In the genomic region with DNA sequence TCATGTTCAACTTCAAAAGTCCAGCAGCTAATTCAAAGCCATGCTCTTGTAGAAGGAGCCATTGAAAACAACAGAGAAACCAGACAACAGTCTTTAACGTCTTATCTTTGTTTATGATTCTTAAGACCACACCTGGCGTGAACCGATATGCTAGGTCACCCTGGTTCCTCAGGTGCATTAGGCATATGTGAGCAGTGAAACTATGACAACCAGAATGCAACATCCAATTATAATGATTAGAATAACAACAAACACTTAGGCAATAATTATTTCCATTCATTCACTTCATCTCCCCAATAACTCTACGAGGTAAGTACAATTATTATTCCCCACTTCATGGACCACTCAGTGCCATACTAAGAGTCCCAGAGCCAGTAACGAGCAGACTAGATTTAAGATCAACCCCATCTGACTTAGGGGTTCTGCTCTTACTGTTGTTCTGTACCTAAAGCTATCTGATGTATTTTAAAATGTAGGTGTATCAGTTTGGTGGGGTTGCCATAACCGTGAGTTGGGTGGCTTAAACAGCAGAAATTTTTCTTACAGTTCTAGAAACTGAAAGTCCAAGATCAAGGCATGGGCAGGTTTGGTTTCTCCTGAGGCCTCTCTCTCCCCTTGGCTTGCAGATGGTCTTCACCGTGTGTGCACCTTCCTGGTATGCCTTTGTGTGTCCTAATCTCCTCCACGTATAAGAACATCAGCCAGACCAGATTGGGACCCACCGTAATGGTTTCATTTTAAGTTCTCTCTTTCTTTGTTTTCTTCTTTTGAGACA, we compare ENCODE assay signal across 22 cellular contexts.
DNase-seq lines count a peak whose midpoint lies in the region; ATAC-seq and TF ChIP-seq lines count a peak whose summit lies in the region.
"Had no signal": no experiment of that assay in that cellular context is flagged by ENCODE, and none has a peak within 500 bp of the region (broad histone marks: within the 10 kb centered on the region; RNA-seq: fewer than 3 reads in every experiment).

No MANE protein-coding gene starts in this region.

- no peaks in the 10 kb centered on the region for H3K9me3 ChIP-seq in CD8-positive, alpha-beta memory T cell (ENCODE audit: low read length)
- no peaks in the 10 kb centered on the region for H3K9me3 ChIP-seq in esophagus muscularis mucosa
- H3K9me3 ChIP-seq in stomach = no peaks in the 10 kb centered on the region
- H3K9me3 ChIP-seq: psoas muscle, SK-N-SH, uterus had no signal

- no peaks in the 10 kb centered on the region for H3K27me3 ChIP-seq in CD8-positive, alpha-beta memory T cell (ENCODE audit: insufficient read depth, low read length, poor library complexity, severe bottlenecking)
- H3K27me3 ChIP-seq in esophagus muscularis mucosa = no peaks in the 10 kb centered on the region
- no peaks in the 10 kb centered on the region for H3K27me3 ChIP-seq in stomach
- H3K27me3 ChIP-seq: BLaER1 treated with 17β-estradiol and CSF1 and Interleukin-3, amounts not matched to agents 10 nM and 100 nM; uterus had no signal

- no peaks in the 10 kb centered on the region for H3K36me3 ChIP-seq in CD8-positive, alpha-beta memory T cell (ENCODE audit: insufficient read depth, low read length)
- H3K36me3 ChIP-seq in esophagus muscularis mucosa (no peaks in the 10 kb centered on the region), stomach (no peaks in the 10 kb centered on the region)
- H3K36me3 ChIP-seq: BLaER1 treated with 17β-estradiol and CSF1 and Interleukin-3, amounts not matched to agents 10 nM and 100 nM; uterus had no signal

- no peaks in the 10 kb centered on the region for H3K27me3 Mint-ChIP-seq in activated CD4-positive, alpha-beta T cell treated with anti-CD3 and anti-CD28 coated beads for 36 hours
- no peaks in the 10 kb centered on the region for H3K27me3 Mint-ChIP-seq in CD8-positive, alpha-beta memory T cell
- H3K27me3 Mint-ChIP-seq in activated CD4-positive, alpha-beta memory T cell treated with anti-CD3 and anti-CD28 coated beads for 36 hours = no peaks in the 10 kb centered on the region

- WGBS in esophagus muscularis mucosa = 94% methylated on average over 9 of the region's 9 CpGs
- 79 to 86% (median 84%) methylated on average over 9 of the region's 9 CpGs for WGBS in stomach, 5 donors

- TF ChIP-seq POLR2A in esophagus muscularis mucosa (IDR thresholded peaks at IDR 0.05; ENCODE audit: low read depth) (no peak), stomach (IDR thresholded peaks at IDR 0.05) (no peak)

- H3K4me3 Mint-ChIP-seq in activated CD4-positive, alpha-beta T cell treated with anti-CD3 and anti-CD28 coated beads for 36 hours = peak overlapping the region; percentile 64
- H3K4me3 Mint-ChIP-seq in CD8-positive, alpha-beta memory T cell = peak overlapping the region in 6 of 7 donors; percentile 18 to 74 (median 66)
- peak overlapping the region; percentile 69 for H3K4me3 Mint-ChIP-seq in activated CD4-positive, alpha-beta memory T cell treated with anti-CD3 and anti-CD28 coated beads for 36 hours
- H3K4me3 Mint-ChIP-seq: mesothelial cell of epicardium, neural crest cell had no signal

- no peak overlapping the region for H3K4me3 ChIP-seq in CD8-positive, alpha-beta memory T cell (ENCODE audit: low read length)
- no peak overlapping the region for H3K4me3 ChIP-seq in esophagus muscularis mucosa
- H3K4me3 ChIP-seq in stomach = no peak overlapping the region
- H3K4me3 ChIP-seq: BLaER1 treated with 17β-estradiol and CSF1 and Interleukin-3, amounts not matched to agents 10 nM and 100 nM; psoas muscle; uterus had no signal

- H3K9me3 Mint-ChIP-seq in activated CD4-positive, alpha-beta T cell treated with anti-CD3 and anti-CD28 coated beads for 36 hours (ENCODE audit: low read depth) = peaks cover 20% of the 10 kb centered on the region
- peaks cover 4 to 11% (median 5%) of the 10 kb centered on the region in 5 donors for H3K9me3 Mint-ChIP-seq in CD8-positive, alpha-beta memory T cell
- H3K9me3 Mint-ChIP-seq in activated CD4-positive, alpha-beta memory T cell treated with anti-CD3 and anti-CD28 coated beads for 36 hours = peaks cover 16% of the 10 kb centered on the region

- peaks cover 45% of the 10 kb centered on the region for H3K4me1 ChIP-seq in CD8-positive, alpha-beta memory T cell (ENCODE audit: insufficient read depth, low read length)
- H3K4me1 ChIP-seq in esophagus muscularis mucosa (no peaks in the 10 kb centered on the region), stomach (no peaks in the 10 kb centered on the region)
- H3K4me1 ChIP-seq: BLaER1 treated with 17β-estradiol and CSF1 and Interleukin-3, amounts not matched to agents 10 nM and 100 nM; psoas muscle; uterus had no signal

- intact Hi-C loops in activated CD4-positive, alpha-beta T cell treated with anti-CD3 and anti-CD28 coated beads for 36 hours (cut with DNase I, micrococcal nuclease) = loop anchor here (1.0 to 2.0 kb wide), 5 partner anchors 19 to 33 kb away; no protein-coding TSS in a partner anchor
- intact Hi-C loops in activated CD4-positive, alpha-beta memory T cell treated with anti-CD3 and anti-CD28 coated beads for 36 hours (cut with micrococcal nuclease) = loop anchor here (1.0 to 10.0 kb wide), 4 partner anchors 17 to 1207 kb away; partner anchors contain the start of gene FHIT
- intact Hi-C loops in esophagus muscularis mucosa (cut with DNase I) = no loop called here
- intact Hi-C loops in stomach (cut with DNase I; ENCODE audit: low total_unique reads) = no loop called here

- peaks cover 45% of the 10 kb centered on the region for H3K36me3 Mint-ChIP-seq in activated CD4-positive, alpha-beta T cell treated with anti-CD3 and anti-CD28 coated beads for 36 hours (ENCODE audit: low read depth)
- H3K36me3 Mint-ChIP-seq in CD8-positive, alpha-beta memory T cell = peaks cover 1 to 8% (median 4%) of the 10 kb centered on the region in 3 donors
- H3K36me3 Mint-ChIP-seq in activated CD4-positive, alpha-beta memory T cell treated with anti-CD3 and anti-CD28 coated beads for 36 hours = peaks cover 14% of the 10 kb centered on the region

- TF ChIP-seq CTCF in esophagus muscularis mucosa (IDR thresholded peaks at IDR 0.05) (no peak), stomach (IDR thresholded peaks at IDR 0.05) (no peak)

- TF ChIP-seq EP300 in esophagus muscularis mucosa (IDR thresholded peaks at IDR 0.05) = no peak
- no peak for TF ChIP-seq EP300 in stomach (IDR thresholded peaks at IDR 0.05)

- POLR2A ChIA-PET in activated CD4-positive, alpha-beta T cell treated with anti-CD3 and anti-CD28 coated beads for 36 hours (lab: Charles Lee) = no interaction called here
- POLR2A ChIA-PET in CD8-positive, alpha-beta memory T cell (lab: Charles Lee) = no interaction called here
- POLR2A ChIA-PET in activated CD4-positive, alpha-beta memory T cell treated with anti-CD3 and anti-CD28 coated beads for 36 hours (lab: Charles Lee) = interaction anchor here (0.6 kb wide), 1 partner anchor 22 kb away, joined by 4 read pairs; no protein-coding TSS in a partner anchor

- H3K27ac ChIP-seq in CD8-positive, alpha-beta memory T cell (ENCODE audit: low read depth, low read length) = no peak overlapping the region
- H3K27ac ChIP-seq in esophagus muscularis mucosa (replicated peaks in 1 of 4) (no peak overlapping the region), stomach (no peak overlapping the region)
- H3K27ac ChIP-seq: BLaER1 treated with 17β-estradiol and CSF1 and Interleukin-3, amounts not matched to agents 10 nM and 100 nM; psoas muscle; uterus had no signal

- H3K4me1 Mint-ChIP-seq in activated CD4-positive, alpha-beta T cell treated with anti-CD3 and anti-CD28 coated beads for 36 hours = peaks cover 76% of the 10 kb centered on the region
- H3K4me1 Mint-ChIP-seq in CD8-positive, alpha-beta memory T cell = peaks cover 18 to 23% (median 23%) of the 10 kb centered on the region in 3 donors
- peaks cover 66% of the 10 kb centered on the region for H3K4me1 Mint-ChIP-seq in activated CD4-positive, alpha-beta memory T cell treated with anti-CD3 and anti-CD28 coated beads for 36 hours (ENCODE audit: low read depth)
- H3K4me1 Mint-ChIP-seq: neural crest cell had no signal

- CTCF ChIA-PET in activated CD4-positive, alpha-beta T cell treated with anti-CD3 and anti-CD28 coated beads for 36 hours (lab: Charles Lee) = interaction anchor here (0.6 to 1.6 kb wide), 4 partner anchors 12 to 37 kb away, joined by 3 to 4 read pairs (median 4); no protein-coding TSS in a partner anchor
- CTCF ChIA-PET in CD8-positive, alpha-beta memory T cell (lab: Charles Lee) = no interaction called here
- CTCF ChIA-PET in activated CD4-positive, alpha-beta memory T cell treated with anti-CD3 and anti-CD28 coated beads for 36 hours (lab: Charles Lee) = no interaction called here

- no peak for ATAC-seq in activated CD4-positive, alpha-beta T cell treated with anti-CD3 and anti-CD28 coated beads for 36 hours
- ATAC-seq: left lobe of liver, psoas muscle had no signal

- DNase-seq in activated CD4-positive, alpha-beta T cell treated with anti-CD3 and anti-CD28 coated beads for 36 hours = peak; percentile 30
- DNase-seq in activated CD4-positive, alpha-beta T cell treated with anti-CD3 and anti-CD28 coated beads, Interleukin-2, amount 50 U/mL, for 4 hours = no peak
- no peak for DNase-seq in CD8-positive, alpha-beta memory T cell
- peak; percentile 16 for DNase-seq in activated CD4-positive, alpha-beta memory T cell treated with anti-CD3 and anti-CD28 coated beads for 36 hours
- DNase-seq in esophagus muscularis mucosa (ENCODE audit: extremely low spot score) (peak; percentile 68), ecto neural progenitor cell (ENCODE audit: low spot score) (no peak), stomach (no peak)
- DNase-seq in stimulated activated CD4-positive, alpha-beta T cell treated with anti-CD3 and anti-CD28 coated beads, Interleukin-4, amount 100 ng/mL, for 24 hours = no peak
- DNase-seq: DMS 273 treated with DMSO at 0.1 percent for 48 hours; GDM1; NCI-H1694; NCI-H345; psoas muscle; RPMI8226; SK-N-SH; stimulated activated CD4-positive, alpha-beta T cell treated with anti-CD3 and anti-CD28 coated beads, Interleukin-2, amount 100 ng/mL, for 48 hours; substantia nigra; uterus had no signal

- H3K27ac Mint-ChIP-seq in activated CD4-positive, alpha-beta T cell treated with anti-CD3 and anti-CD28 coated beads for 36 hours = peak overlapping the region; percentile 89
- H3K27ac Mint-ChIP-seq in CD8-positive, alpha-beta memory T cell = peak overlapping the region in 7 of 8 donors; percentile 5 to 86 (median 75)
- peak overlapping the region; percentile 94 for H3K27ac Mint-ChIP-seq in activated CD4-positive, alpha-beta memory T cell treated with anti-CD3 and anti-CD28 coated beads for 36 hours
- H3K27ac Mint-ChIP-seq: mesothelial cell of epicardium had no signal

Comparison
In these comparisons a context has a peak if more than half of its experiments do, and no peak if none do; other contexts are left out.
1. DNase-seq: peak in activated CD4-positive, alpha-beta T cell treated with anti-CD3 and anti-CD28 coated beads for 36 hours (single experiment), activated CD4-positive, alpha-beta memory T cell treated with anti-CD3 and anti-CD28 coated beads for 36 hours (single experiment) and esophagus muscularis mucosa (single experiment); none in activated CD4-positive, alpha-beta T cell treated with anti-CD3 and anti-CD28 coated beads, Interleukin-2, amount 50 U/mL, for 4 hours (0 of 2), CD8-positive, alpha-beta memory T cell (0 of 5), ecto neural progenitor cell (single experiment), stomach (single experiment) and stimulated activated CD4-positive, alpha-beta T cell treated with anti-CD3 and anti-CD28 coated beads, Interleukin-4, amount 100 ng/mL, for 24 hours (single experiment).
2. intact Hi-C loops: an anchor here in activated CD4-positive, alpha-beta T cell treated with anti-CD3 and anti-CD28 coated beads for 36 hours (1.0 to 2.0 kb wide) and activated CD4-positive, alpha-beta memory T cell treated with anti-CD3 and anti-CD28 coated beads for 36 hours (1.0 to 10.0 kb wide); none called in esophagus muscularis mucosa and stomach.
3. Peak in every context shown above with its lines, with median percentiles within 50 percentile points of each other: H3K27ac Mint-ChIP-seq and H3K4me3 Mint-ChIP-seq.